ENCODE assay signal across 23 cellular contexts in genomic region chr22:44979154-44979553, GRCh38. TPM values are rescaled to one million over a fixed set of nuclear protein-coding genes. Genes with fewer than 3 reads are reported as not detected.
DNase-seq lines count a peak whose midpoint lies in the region; ATAC-seq and TF ChIP-seq lines count a peak whose summit lies in the region.
"Had no signal": no experiment of that assay in that cellular context is flagged by ENCODE, and none has a peak within 500 bp of the region (broad histone marks: within the 10 kb centered on the region; RNA-seq: fewer than 3 reads in every experiment).

No MANE protein-coding gene starts in this region.

- H3K4me3 Mint-ChIP-seq in GM23338 (0 out of 3 replicates have a peak overlapping the region, but pooled peaks have one; percentile 15), WTC11 (no peak overlapping the region), neural progenitor cell (no peak overlapping the region)
- H3K4me3 Mint-ChIP-seq: CD14-positive monocyte; CD4-positive, alpha-beta T cell; CD8-positive, alpha-beta memory T cell had no signal

- 0 out of 2 replicates have a peak, but pooled peaks cover under 1% of the 10 kb centered on the region for H3K9me2 ChIP-seq in GM23338 (ENCODE audit: insufficient read depth)

- no peak for DNase-seq in GM23338 (ENCODE audit: low spot score)
- no peak for DNase-seq in WTC11 (ENCODE audit: low spot score)
- DNase-seq in mesendoderm: no peak
- DNase-seq in aorta: no peak
- no peak for DNase-seq in effector CD8-positive, alpha-beta T cell (lab: John Stamatoyannopoulos, UW)
- no peak for DNase-seq in neural progenitor cell (ENCODE audit: low spot score)
- DNase-seq in GM10248 (ENCODE audit: extremely low spot score): no peak
- DNase-seq: 8988T; ACHN; AML-193; BE2C; CD4-positive, alpha-beta T cell; CD8-positive, alpha-beta memory T cell; DMS 273 treated with DMSO at 0.1 percent for 48 hours; DMS79; EL; GDM1; GOT3; H7 had no signal

- H4K5ac ChIP-seq in mesendoderm (ENCODE audit: low read length): no peak overlapping the region

- no peak overlapping the region for H4K8ac ChIP-seq in mesendoderm (ENCODE audit: low read depth, low read length)

- H3K27ac ChIP-seq in GM23338 (ENCODE audit: low read depth) (peak overlapping the region; percentile 72; the same call in 1 of the 2 replicates), mesendoderm (ENCODE audit: low read depth, low read length) (no peak overlapping the region), aorta (ENCODE audit: low read depth in 1 of 2, low read length in 2 of 2) (no peak overlapping the region), neural progenitor cell (no peak overlapping the region)
- H3K27ac ChIP-seq: A549; BLaER1 treated with 17β-estradiol and CSF1 and Interleukin-3, amounts not matched to agents 10 nM and 100 nM had no signal

- no peaks in the 10 kb centered on the region for H3K9me3 Mint-ChIP-seq in GM23338
- H3K9me3 Mint-ChIP-seq in WTC11: peaks cover 5% of the 10 kb centered on the region
- H3K9me3 Mint-ChIP-seq in neural progenitor cell: no peaks in the 10 kb centered on the region

- POLR2A ChIA-PET in WTC11 (lab: Charles Lee) (no interaction called here), GM10248 (lab: Yijun Ruan, JAX) (no interaction called here)

- peaks cover 41% of the 10 kb centered on the region; the same call in 1 of the 2 replicates for H3F3A ChIP-seq in GM23338 (replicated peaks; ENCODE audit: low read depth)
- peaks cover 13% of the 10 kb centered on the region for H3F3A ChIP-seq in neural progenitor cell (ENCODE audit: low read depth)

- TF ChIP-seq CTCF in GM23338 (conservative IDR thresholded peaks at IDR 0.05; ENCODE audit: low read depth in 2 of 2) (no peak), WTC11 (IDR thresholded peaks at IDR 0.05) (no peak), neural progenitor cell (IDR thresholded peaks at IDR 0.05) (no peak), GM10248 (IDR thresholded peaks at IDR 0.05; ENCODE audit: control extremely low read depth, extremely low read depth, low read depth, missing control alignments) (no peak)

- H3K9me3 ChIP-seq in aorta (ENCODE audit: control insufficient read depth, low read length): no peaks in the 10 kb centered on the region
- no peaks in the 10 kb centered on the region for H3K9me3 ChIP-seq in neural progenitor cell (ENCODE audit: low read depth)
- H3K9me3 ChIP-seq: A549, BE2C had no signal

- ATAC-seq in GM23338: no peak
- ATAC-seq in WTC11: no peak
- ATAC-seq in aorta (ENCODE audit: low FRiP score): peak; percentile 38
- ATAC-seq: A549, HCT116 had no signal

- H3K79me1 ChIP-seq in mesendoderm (ENCODE audit: low read length): peaks cover 42% of the 10 kb centered on the region

- H2BK5ac ChIP-seq in mesendoderm (ENCODE audit: low read length): no peak overlapping the region

- H3K4me2 ChIP-seq in GM23338 (no peak overlapping the region), mesendoderm (ENCODE audit: low read length) (no peak overlapping the region), neural progenitor cell (no peak overlapping the region)
- H3K4me2 ChIP-seq: A549; BLaER1 treated with 17β-estradiol and CSF1 and Interleukin-3, amounts not matched to agents 10 nM and 100 nM had no signal

- H3K4me3 ChIP-seq in GM23338: no peak overlapping the region
- no peak overlapping the region for H3K4me3 ChIP-seq in mesendoderm (ENCODE audit: low read length)
- no peak overlapping the region for H3K4me3 ChIP-seq in aorta (ENCODE audit: low read length in 2 of 2)
- H3K4me3 ChIP-seq in neural progenitor cell: no peak overlapping the region
- H3K4me3 ChIP-seq: A549; BLaER1 treated with 17β-estradiol and CSF1 and Interleukin-3, amounts not matched to agents 10 nM and 100 nM had no signal

- H3K4me1 ChIP-seq in GM23338 (ENCODE audit: insufficient read depth) (peaks cover 30% of the 10 kb centered on the region; the same call in 1 of the 2 replicates), mesendoderm (ENCODE audit: control insufficient read depth, low read depth, low read length) (no peaks in the 10 kb centered on the region), aorta (ENCODE audit: control insufficient read depth in 1 of 2, insufficient read depth in 2 of 2, low read length in 2 of 2) (no peaks in the 10 kb centered on the region), neural progenitor cell (no peaks in the 10 kb centered on the region)
- H3K4me1 ChIP-seq: A549 had no signal

- no peak overlapping the region for H2BK15ac ChIP-seq in mesendoderm (replicated peaks; ENCODE audit: low read depth)

- H3K36me3 Mint-ChIP-seq in GM23338 (ENCODE audit: low read depth) (peaks cover 26% of the 10 kb centered on the region), WTC11 (peaks cover 18% of the 10 kb centered on the region), neural progenitor cell (peaks cover 5% of the 10 kb centered on the region)
- H3K36me3 Mint-ChIP-seq: CD14-positive monocyte; CD8-positive, alpha-beta memory T cell had no signal

- WGBS in mesendoderm (ENCODE audit: extremely low coverage, insufficient coverage, low lambda C conversion rate): no CpG with 5 or more reads among the region's 6 CpGs
- WGBS in aorta, 2 donors: 48 to 60% methylated on average over 6 of the region's 6 CpGs

- peak overlapping the region; percentile 24 for H3K23ac ChIP-seq in mesendoderm (ENCODE audit: low read length)

- H3K4me1 Mint-ChIP-seq in GM23338 (peaks cover 45% of the 10 kb centered on the region), WTC11 (peaks cover 65% of the 10 kb centered on the region), neural progenitor cell (peaks cover 24% of the 10 kb centered on the region)
- H3K4me1 Mint-ChIP-seq: CD14-positive monocyte; CD8-positive, alpha-beta memory T cell had no signal

- CTCF ChIA-PET in WTC11 (lab: Charles Lee): no interaction called here
- CTCF ChIA-PET in GM10248 (lab: Yijun Ruan, JAX): no interaction called here

- H3K9ac ChIP-seq in mesendoderm (ENCODE audit: low read length): no peak overlapping the region
- H3K9ac ChIP-seq in neural progenitor cell: no peak overlapping the region
- H3K9ac ChIP-seq: BLaER1 treated with 17β-estradiol and CSF1 and Interleukin-3, amounts not matched to agents 10 nM and 100 nM had no signal

- H3K4ac ChIP-seq in mesendoderm (ENCODE audit: low read depth, low read length): no peak overlapping the region

- no peak overlapping the region for H2AK5ac ChIP-seq in mesendoderm (ENCODE audit: low read length)

- no peak overlapping the region for H2BK120ac ChIP-seq in mesendoderm (ENCODE audit: low read depth, low read length)

- H3K79me2 ChIP-seq in GM23338 (replicated peaks; ENCODE audit: insufficient read depth): peaks cover 80% of the 10 kb centered on the region
- H3K79me2 ChIP-seq in mesendoderm (ENCODE audit: control insufficient read depth, insufficient read depth, low read length): peaks cover 40% of the 10 kb centered on the region
- peaks cover 68% of the 10 kb centered on the region for H3K79me2 ChIP-seq in neural progenitor cell (ENCODE audit: low read depth)

- no peak overlapping the region for H2AFZ ChIP-seq in GM23338
- H2AFZ ChIP-seq in neural progenitor cell (replicated peaks): no peak overlapping the region

- no peaks in the 10 kb centered on the region for H3K27me3 ChIP-seq in GM23338 (ENCODE audit: insufficient read depth)
- H3K27me3 ChIP-seq in mesendoderm (ENCODE audit: insufficient read depth, low read length, poor library complexity): no peaks in the 10 kb centered on the region
- H3K27me3 ChIP-seq in aorta (ENCODE audit: control insufficient read depth in 1 of 2, insufficient read depth in 2 of 2, low read length in 1 of 2): no peaks in the 10 kb centered on the region
- H3K27me3 ChIP-seq in neural progenitor cell: no peaks in the 10 kb centered on the region
- H3K27me3 ChIP-seq: BE2C had no signal

- H3K18ac ChIP-seq in mesendoderm (ENCODE audit: low read length): no peak overlapping the region

- H3K36me3 ChIP-seq in GM23338 (ENCODE audit: insufficient read depth): peaks cover 4% of the 10 kb centered on the region; the same call in 1 of the 2 replicates
- no peaks in the 10 kb centered on the region for H3K36me3 ChIP-seq in mesendoderm (ENCODE audit: control insufficient read depth, insufficient read depth, low read length)
- no peaks in the 10 kb centered on the region for H3K36me3 ChIP-seq in aorta (ENCODE audit: control insufficient read depth in 1 of 2, insufficient read depth in 2 of 2, low read length in 1 of 2)
- H3K36me3 ChIP-seq in neural progenitor cell: no peaks in the 10 kb centered on the region
- H3K36me3 ChIP-seq: BE2C; BLaER1 treated with 17β-estradiol and CSF1 and Interleukin-3, amounts not matched to agents 10 nM and 100 nM had no signal

- H3K27me3 Mint-ChIP-seq in GM23338 (ENCODE audit: insufficient read depth, low read depth, poor library complexity) (peaks cover 30% of the 10 kb centered on the region), WTC11 (ENCODE audit: low read depth) (no peaks in the 10 kb centered on the region), neural progenitor cell (ENCODE audit: insufficient read depth, low read depth) (peaks cover under 1% of the 10 kb centered on the region)

- H3K27ac Mint-ChIP-seq in GM23338 (peak overlapping the region; percentile 31; the same call in 1 of the 2 replicates), WTC11 (0 out of 2 replicates have a peak overlapping the region, but pooled peaks have one; percentile 12), neural progenitor cell (no peak overlapping the region)
- H3K27ac Mint-ChIP-seq: CD14-positive monocyte; CD4-positive, alpha-beta T cell; CD8-positive, alpha-beta memory T cell had no signal

- H3K56ac ChIP-seq in mesendoderm (ENCODE audit: low read length): no peak overlapping the region

- intact Hi-C loops in aorta (cut with DNase I): no loop called here

- H4K20me1 ChIP-seq in GM23338 (replicated peaks; ENCODE audit: insufficient read depth): peaks cover 70% of the 10 kb centered on the region
- peaks cover 100% of the 10 kb centered on the region for H4K20me1 ChIP-seq in neural progenitor cell (ENCODE audit: low read depth)

TF ChIP-seq in GM23338, 12 proteins besides CTCF, POLR2A, EP300 and RAD21:
- TF ChIP-seq EZH2 (IDR thresholded peaks at IDR 0.05; ENCODE audit: low read depth, unreplicated experiment) (no peak), POLR2AphosphoS5 (IDR thresholded peaks at IDR 0.05; ENCODE audit: low read depth) (peak; percentile 51; the same call in 1 of the 2 replicates)
TF ChIP-seq in GM23338: peak in this region for 1.

TF ChIP-seq in WTC11, 78 proteins besides CTCF, POLR2A, EP300 and RAD21 (continues in another document):
- no peak for TF ChIP-seq FOXK1 (CRISPR knock-in tag; IDR thresholded peaks at IDR 0.05)

RNA-seq across cellular contexts. Expression of gene PHF21B, which starts 30.7 kb away (rescaled TPM):
- 127 and 149 TPM in 2 replicates for total RNA-seq in GM23338 (2014; rRNA removed; shearing (Covaris generic))
- 16.5 and 20.6 TPM in 2 replicates for polyA plus RNA-seq in GM23338 (2016; fragmentation: Nextera tagmentation; extraction: Ambion mirVana)
- total RNA-seq in WTC11 (2021): 90.6 to 107 TPM (median 92.5 TPM) in 3 replicates
- polyA plus RNA-seq in mesendoderm (2013, experiment 1 of 2): 7.4 TPM
- 8.1 TPM for polyA plus RNA-seq in mesendoderm (2013, experiment 2 of 2)
- 1 to 10 TPM in 1 of 2 donors, under 1 TPM in 1; 0.75 to 1.8 TPM for total RNA-seq in aorta
- polyA plus RNA-seq in aorta: not detected
- 6.7 and 22.6 TPM in 2 replicates for total RNA-seq in neural progenitor cell (ENCODE audit: low replicate concordance)
- total RNA-seq: CD4-positive, alpha-beta T cell; CD8-positive, alpha-beta memory T cell had no signal
- polyA plus RNA-seq: CD14-positive monocyte; CD8-positive, alpha-beta memory T cell had no signal
